1 cellular context compared by ENCODE assay signal in genomic region chr22:41951898-41952474, GRCh38.
A peak's percentile ranks its signal among the peaks of the same experiment; 100 is the strongest.
TF ChIP-seq lines count a peak whose summit lies in the region.

Gene SMIM45 (plus strand): TSS chr22:41952150.

TF ChIP-seq in GM12878, 131 proteins besides CTCF, POLR2A, EP300 and RAD21 (continued from another document):
- no peak for TF ChIP-seq ZNF207 (IDR thresholded peaks at IDR 0.05; ENCODE audit: borderline replicate concordance)
- no peak for TF ChIP-seq HDAC6 (IDR thresholded peaks at IDR 0.05; ENCODE audit: unreplicated experiment)
- no peak for TF ChIP-seq CHD4 (IDR thresholded peaks at IDR 0.05)
- TF ChIP-seq ZNF24 (IDR thresholded peaks at IDR 0.05): no peak
- peak; percentile 87 for TF ChIP-seq MEF2B (IDR thresholded peaks at IDR 0.05; ENCODE audit: partially characterized antibody, poor library complexity, severe bottlenecking)
- TF ChIP-seq, protein P1, sequence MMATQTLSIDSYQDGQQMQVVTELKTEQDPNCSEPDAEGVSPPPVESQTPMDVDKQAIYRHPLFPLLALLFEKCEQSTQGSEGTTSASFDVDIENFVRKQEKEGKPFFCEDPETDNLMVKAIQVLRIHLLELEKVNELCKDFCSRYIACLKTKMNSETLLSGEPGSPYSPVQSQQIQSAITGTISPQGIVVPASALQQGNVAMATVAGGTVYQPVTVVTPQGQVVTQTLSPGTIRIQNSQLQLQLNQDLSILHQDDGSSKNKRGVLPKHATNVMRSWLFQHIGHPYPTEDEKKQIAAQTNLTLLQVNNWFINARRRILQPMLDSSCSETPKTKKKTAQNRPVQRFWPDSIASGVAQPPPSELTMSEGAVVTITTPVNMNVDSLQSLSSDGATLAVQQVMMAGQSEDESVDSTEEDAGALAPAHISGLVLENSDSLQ (IDR thresholded peaks at IDR 0.05): 0 out of 2 replicates have a peak, but pooled peaks have one; percentile 18
- TF ChIP-seq FOXM1 (IDR thresholded peaks at IDR 0.05; ENCODE audit: low read depth, low read length): no peak
- TF ChIP-seq ESRRA (IDR thresholded peaks at IDR 0.05; ENCODE audit: low read length): no peak
- TF ChIP-seq GATAD2B (conservative IDR thresholded peaks at IDR 0.05; ENCODE audit: low read depth): peak; percentile 48; the same call in 1 of the 2 replicates
- TF ChIP-seq, protein P2, sequence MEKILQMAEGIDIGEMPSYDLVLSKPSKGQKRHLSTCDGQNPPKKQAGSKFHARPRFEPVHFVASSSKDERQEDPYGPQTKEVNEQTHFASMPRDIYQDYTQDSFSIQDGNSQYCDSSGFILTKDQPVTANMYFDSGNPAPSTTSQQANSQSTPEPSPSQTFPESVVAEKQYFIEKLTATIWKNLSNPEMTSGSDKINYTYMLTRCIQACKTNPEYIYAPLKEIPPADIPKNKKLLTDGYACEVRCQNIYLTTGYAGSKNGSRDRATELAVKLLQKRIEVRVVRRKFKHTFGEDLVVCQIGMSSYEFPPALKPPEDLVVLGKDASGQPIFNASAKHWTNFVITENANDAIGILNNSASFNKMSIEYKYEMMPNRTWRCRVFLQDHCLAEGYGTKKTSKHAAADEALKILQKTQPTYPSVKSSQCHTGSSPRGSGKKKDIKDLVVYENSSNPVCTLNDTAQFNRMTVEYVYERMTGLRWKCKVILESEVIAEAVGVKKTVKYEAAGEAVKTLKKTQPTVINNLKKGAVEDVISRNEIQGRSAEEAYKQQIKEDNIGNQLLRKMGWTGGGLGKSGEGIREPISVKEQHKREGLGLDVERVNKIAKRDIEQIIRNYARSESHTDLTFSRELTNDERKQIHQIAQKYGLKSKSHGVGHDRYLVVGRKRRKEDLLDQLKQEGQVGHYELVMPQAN (conservative IDR thresholded peaks at IDR 0.05): no peak
- peak; percentile 77; the same call in 1 of the 2 replicates for TF ChIP-seq BMI1 (IDR thresholded peaks at IDR 0.05; ENCODE audit: borderline replicate concordance)
- 0 out of 4 replicates have a peak, but pooled peaks of 1 of the 2 experiments have one; percentile 11 for TF ChIP-seq SRF (IDR thresholded peaks at IDR 0.05; ENCODE audit: low read depth in 2 of 2, low read length in 2 of 2)
- TF ChIP-seq RELB (IDR thresholded peaks at IDR 0.05; ENCODE audit: low read depth): no peak
- no peak for TF ChIP-seq TCF7 (IDR thresholded peaks at IDR 0.05; ENCODE audit: borderline replicate concordance)
- no peak for TF ChIP-seq KLF5 (IDR thresholded peaks at IDR 0.05; ENCODE audit: partially characterized antibody)
- no peak for TF ChIP-seq MTA2 (IDR thresholded peaks at IDR 0.05; ENCODE audit: low read depth)
